7 cellular contexts compared by ENCODE assay signal in genomic region chr4:2937146-2937857, GRCh38. TPM values are rescaled to one million over a fixed set of nuclear protein-coding genes. Genes with fewer than 3 reads are reported as not detected.
DNase-seq lines count a peak whose midpoint lies in the region; ATAC-seq and TF ChIP-seq lines count a peak whose summit lies in the region.

No MANE protein-coding gene starts in this region.

- CTCF ChIA-PET in OCI-LY7 (lab: Charles Lee; ENCODE audit: unreplicated experiment), result no interaction called here

- BruUV-seq in OCI-LY7 (replicated peaks; lab: Mats Ljungman, UMichigan), result no TSS peak

- intact Hi-C loops in OCI-LY7 (cut with micrococcal nuclease; ENCODE audit: unreplicated experiment), result loop anchor here (10.0 kb wide), 1 partner anchor 473 kb away; the partner anchor contains the start of gene RNF4

- no peak for TF ChIP-seq CTCF in OCI-LY7 (conservative IDR thresholded peaks at IDR 0.05; ENCODE audit: low read length)

- no peaks in the 10 kb centered on the region for H4K20me1 ChIP-seq in OCI-LY7 (ENCODE audit: insufficient read depth, low read length)

- peaks cover 83% of the 10 kb centered on the region for H3K36me3 Mint-ChIP-seq in effector memory CD8-positive, alpha-beta T cell (ENCODE audit: insufficient read depth)

- peaks cover 62% of the 10 kb centered on the region for H3K36me3 ChIP-seq in OCI-LY7 (ENCODE audit: insufficient read depth, low read length)

- peaks cover 42% of the 10 kb centered on the region for H3K4me1 ChIP-seq in OCI-LY7 (ENCODE audit: insufficient read depth, low read length, poor library complexity, severe bottlenecking)

- no peaks in the 10 kb centered on the region for H3K79me2 ChIP-seq in OCI-LY7 (ENCODE audit: insufficient read depth, low read depth, low read length)

- H3K9me2 ChIP-seq in OCI-LY7 (ENCODE audit: insufficient read depth, low read length), result no peaks in the 10 kb centered on the region

- H3K4me3 Mint-ChIP-seq in effector memory CD8-positive, alpha-beta T cell, result peak overlapping the region; percentile 83 to 85

- DNase-seq in OCI-LY7 (ENCODE audit: low spot score), result no peak
- no peak for DNase-seq in effector memory CD8-positive, alpha-beta T cell
- DNase-seq in GF-D8 (lab: John Stamatoyannopoulos, UW), result no peak
- no peak for DNase-seq in RPMI8226

- H3K27ac ChIP-seq in OCI-LY7 (ENCODE audit: low read depth, low read length, poor library complexity, severe bottlenecking) (peak overlapping the region; percentile 53), skin epidermis (peak overlapping the region in 18 of 21 experiments; percentile 12 to 98 (median 62))

- no peaks in the 10 kb centered on the region for H3K9me3 ChIP-seq in OCI-LY7 (ENCODE audit: low read length)

- H3K4me3 ChIP-seq in OCI-LY7 (ENCODE audit: low read depth, low read length, poor library complexity, severe bottlenecking) (no peak overlapping the region), skin epidermis (peak overlapping the region in 1 of 7 experiments; percentile 17)

- POLR2A ChIA-PET in OCI-LY7 (lab: Charles Lee), result interaction anchor here (1.4 kb wide), 1 partner anchor 241 kb away, joined by 3 read pairs; no protein-coding TSS in a partner anchor

- peaks cover 45 to 47% of the 10 kb centered on the region in 2 donors for H3K4me1 Mint-ChIP-seq in effector memory CD8-positive, alpha-beta T cell (ENCODE audit: low read depth in 2 of 2)

- ATAC-seq in GM18520 (IDR thresholded peaks at IDR 0.05; ENCODE audit: unreplicated experiment) (peak; percentile 14), GM18519 (IDR thresholded peaks at IDR 0.05; ENCODE audit: low FRiP score, unreplicated experiment) (no peak)
- ATAC-seq in effector memory CD8-positive, alpha-beta T cell (replicated peaks), result no peak

- H2AFZ ChIP-seq in OCI-LY7 (ENCODE audit: low read length), result no peak overlapping the region

- H3K27me3 Mint-ChIP-seq in effector memory CD8-positive, alpha-beta T cell, result no peaks in the 10 kb centered on the region

- no peaks in the 10 kb centered on the region for H3K9me3 Mint-ChIP-seq in effector memory CD8-positive, alpha-beta T cell

- H3K4me2 ChIP-seq in OCI-LY7 (ENCODE audit: low read length), result no peak overlapping the region; the same call in 1 of the 2 replicates

- H3K27ac Mint-ChIP-seq in effector memory CD8-positive, alpha-beta T cell, result peak overlapping the region; percentile 92 to 96

RNA-seq across cellular contexts. Expression of gene NOP14, which starts 25.9 kb away (rescaled TPM):
- 31.7 and 35.9 TPM in 2 replicates for total RNA-seq in OCI-LY7 (2014; rRNA removed; shearing (Covaris generic))
- 56.7 and 66.2 TPM in 2 replicates for total RNA-seq in OCI-LY7 (2022)

RNA-seq across cellular contexts. Expression of gene GRK4, which starts 26.1 kb away (rescaled TPM):
- 5.3 and 6.5 TPM in 2 replicates for total RNA-seq in OCI-LY7 (2014; rRNA removed; shearing (Covaris generic))
- total RNA-seq in OCI-LY7 (2022), result 8.9 and 9.1 TPM in 2 replicates
